ENCODE assay signal across 7 cellular contexts in genomic region chr2:185290012-185290411, GRCh38.
DNase-seq lines count a peak whose midpoint lies in the region; ATAC-seq, FAIRE-seq and TF ChIP-seq lines count a peak whose summit lies in the region.
"Not testable (repeated sequence)": the region's sequence is repeated elsewhere in the genome, so short reads cannot be mapped to it uniquely, and the experiment has no call there.

No MANE protein-coding gene starts in this region.

- H3K4me2 ChIP-seq in HepG2 (ENCODE audit: low read depth, low read length): peak overlapping the region; percentile 76

- peak; percentile 75 for ATAC-seq in HepG2

- H2AFZ ChIP-seq in HepG2 (ENCODE audit: low read length): peak overlapping the region; percentile 32

- H3K27me3 Mint-ChIP-seq in progenitor cell of endocrine pancreas: not testable (repeated sequence)

- H3K9me3 ChIP-seq in HepG2 (ENCODE audit: low read length): not testable (repeated sequence)

- TF ChIP-seq POLR2A in HepG2 (IDR thresholded peaks at IDR 0.05; ENCODE audit: insufficient read depth in 1 of 2, low read depth in 2 of 2, low read length in 2 of 2): not testable (repeated sequence)

- DNase-seq in ELF-1 (ENCODE audit: low read depth, low spot score) (peak; percentile 78), NCI-H1105 treated with DMSO at 0.1 percent for 48 hours (lab: John Stamatoyannopoulos, UW) (peak; percentile 14), NCI-H69 (lab: John Stamatoyannopoulos, UW) (peak; percentile 76), SK-MEL-5 (ENCODE audit: low read depth, low spot score) (peak; percentile 7), epithelial cell of esophagus (ENCODE audit: low read depth) (peak; percentile 11), HepG2 (ENCODE audit: low spot score) (peak; percentile 64)
- DNase-seq in progenitor cell of endocrine pancreas (ENCODE audit: low spot score, unreplicated experiment): not testable (repeated sequence)

- H3K4me3 Mint-ChIP-seq in progenitor cell of endocrine pancreas (ENCODE audit: low read depth): peak overlapping the region; percentile 60

- H3K27ac ChIP-seq in HepG2 (ENCODE audit: extremely low read length, insufficient read depth, low read length): not testable (repeated sequence)

- in situ Hi-C loops in SK-MEL-5 (cut with HindIII; ENCODE audit: low pct_unique_long_range_greater_than_20kb, low sequenced_read_pairs): not testable (repeated sequence)
- in situ Hi-C loops in HepG2 (cut with HindIII; ENCODE audit: extremely low pct_ligation_motif_present, low pct_unique_long_range_greater_than_20kb): loop anchor here (25.0 kb wide), 1 partner anchor 1172 kb away; no protein-coding TSS in a partner anchor

- H3K79me2 ChIP-seq in HepG2 (ENCODE audit: insufficient read depth, low read length): not testable (repeated sequence)

- 0% methylated on average over 6 of the region's 6 CpGs for WGBS in HepG2 (ENCODE audit: low lambda C conversion rate)

- not testable (repeated sequence) for TF ChIP-seq CTCF in epithelial cell of esophagus (IDR thresholded peaks at IDR 0.05; ENCODE audit: insufficient read depth, low read depth, low read length, missing control alignments); HepG2 (CRISPR knock-in tag; IDR thresholded peaks at IDR 0.05); progenitor cell of endocrine pancreas (IDR thresholded peaks at IDR 0.05; ENCODE audit: unreplicated experiment)

- TF ChIP-seq EP300 in HepG2 (IDR thresholded peaks at IDR 0.05; ENCODE audit: low read depth in 2 of 2, low read length in 2 of 2); HepG2 (CRISPR knock-in tag; IDR thresholded peaks at IDR 0.05; ENCODE audit: borderline replicate concordance): not testable (repeated sequence)

- intact Hi-C loops in HepG2 (cut with micrococcal nuclease; ENCODE audit: unreplicated experiment): loop anchor here (5.0 kb wide), 1 partner anchor 447 kb away; the partner anchor contains the start of gene FSIP2

- H3K4me1 ChIP-seq in HepG2 (ENCODE audit: insufficient read depth, low read length): not testable (repeated sequence)

- not testable (repeated sequence) for H3K9ac ChIP-seq in HepG2 (ENCODE audit: insufficient read depth, low read depth, low read length)

- POLR2A ChIA-PET in HepG2 (lab: Yijun Ruan, JAX): not testable (repeated sequence)

- H3K27me3 ChIP-seq in HepG2 (ENCODE audit: control insufficient read depth in 1 of 2, insufficient read depth in 2 of 2, low read length in 2 of 2): not testable (repeated sequence)

- H3K36me3 Mint-ChIP-seq in progenitor cell of endocrine pancreas (ENCODE audit: insufficient read depth): not testable (repeated sequence)

- H3K36me3 ChIP-seq in HepG2 (replicated peaks in 1 of 2; ENCODE audit: control insufficient read depth in 1 of 2, insufficient read depth in 2 of 2, low read length in 2 of 2): not testable (repeated sequence)

- not testable (repeated sequence) for H3K4me1 Mint-ChIP-seq in progenitor cell of endocrine pancreas (ENCODE audit: low read depth)

- CTCF ChIA-PET in HepG2 (lab: Yijun Ruan, JAX; ENCODE audit: low intra/inter-chr PET ratio, low total read pairs): interaction anchor here (1.8 kb wide), 1 partner anchor 449 kb away, joined by 10 read pairs; the partner anchor contains the start of gene FSIP2

- TF ChIP-seq RAD21 in HepG2 (CRISPR knock-in tag; IDR thresholded peaks at IDR 0.05): not testable (repeated sequence)

- not testable (repeated sequence) for H4K20me1 ChIP-seq in HepG2 (ENCODE audit: insufficient read depth, low read length)

- BruUV-seq in HepG2 (replicated peaks; lab: Mats Ljungman, UMichigan): not testable (repeated sequence)

- peak; percentile 15 for FAIRE-seq in HepG2 (lab: Jason Lieb, UNC)

- H3K27ac Mint-ChIP-seq in progenitor cell of endocrine pancreas: not testable (repeated sequence)

- not testable (repeated sequence) for H3K9me3 Mint-ChIP-seq in progenitor cell of endocrine pancreas (ENCODE audit: low read depth)

- H3K4me3 ChIP-seq in epithelial cell of esophagus (ENCODE audit: low read length): not testable (repeated sequence)
- H3K4me3 ChIP-seq in HepG2 (replicated peaks in 1 of 3; ENCODE audit: insufficient read depth in 1 of 3, low read depth in 2 of 3, low read length in 3 of 3): peak overlapping the region in 2 of 3 experiments; percentile 33 to 55; a peak in 4 of 6 replicates

TF ChIP-seq in HepG2, 621 proteins besides CTCF, POLR2A, EP300 and RAD21:
- TF ChIP-seq ZNF598 (CRISPR knock-in tag; IDR thresholded peaks at IDR 0.05; ENCODE audit: borderline replicate concordance) (peak; percentile 65; the same call in 1 of the 2 replicates), FOXA3 (CRISPR knock-in tag; IDR thresholded peaks at IDR 0.05) (peak; percentile 54; the same call in 1 of the 2 replicates), ZNF292 (CRISPR knock-in tag; IDR thresholded peaks at IDR 0.05; ENCODE audit: borderline replicate concordance, low read depth) (peak; percentile 27; the same call in 1 of the 2 replicates), ZNF281 (CRISPR knock-in tag; IDR thresholded peaks at IDR 0.05; ENCODE audit: borderline replicate concordance) (peak; percentile 91), SALL1 (CRISPR knock-in tag; IDR thresholded peaks at IDR 0.05) (peak; percentile 43; the same call in 1 of the 2 replicates), FOXA1 (CRISPR knock-in tag; IDR thresholded peaks at IDR 0.05) (peak; percentile 69)
- not testable (repeated sequence) for TF ChIP-seq FOXA1 (IDR thresholded peaks at IDR 0.05)
